In genomic region chr2:111747410-111748115, GRCh38 we compare ENCODE assay signal across 8 cellular contexts.
DNase-seq lines count a peak whose midpoint lies in the region; ATAC-seq and TF ChIP-seq lines count a peak whose summit lies in the region.
"Not testable (repeated sequence)": the region's sequence is repeated elsewhere in the genome, so short reads cannot be mapped to it uniquely, and the experiment has no call there.

No MANE protein-coding gene starts in this region.

- not testable (repeated sequence) for H3K27me3 ChIP-seq in Peyer's patch; liver (ENCODE audit: control insufficient read depth in 4 of 4, insufficient read depth in 4 of 4, low read length in 3 of 4); uterus

- H3K9ac ChIP-seq in liver (ENCODE audit: low read depth in 1 of 2, low read length in 2 of 2) = not testable (repeated sequence)

- not testable (repeated sequence) for H3K27ac ChIP-seq in Peyer's patch; liver (ENCODE audit: low read depth in 1 of 2, low read length in 2 of 2); uterus

- DNase-seq in Peyer's patch (peak in 2 of 3 donors; percentile 45 to 78), activated T-cell treated with anti-CD3 and anti-CD28 coated beads for 4 hours (peak; percentile 50), dermis blood vessel endothelial cell (peak; percentile 15), uterus (peak in 1 of 2 donors; percentile 21)
- peak; percentile 51 to 56 for DNase-seq in stimulated activated CD4-positive, alpha-beta T cell treated with anti-CD3 and anti-CD28 coated beads, Interleukin-1b, Interleukin-23, amount 100 ng/mL, for 4 hours (ENCODE audit: low read depth in 2 of 2)

- intact Hi-C loops in uterus (cut with DNase I; ENCODE audit: low total_unique reads) = not testable (repeated sequence)

- ATAC-seq in GM18520 (IDR thresholded peaks at IDR 0.05; ENCODE audit: unreplicated experiment) = peak; percentile 58
- peak; percentile 88 for ATAC-seq in HG02852 (IDR thresholded peaks at IDR 0.05; ENCODE audit: unreplicated experiment)

- TF ChIP-seq POLR2A in Peyer's patch (IDR thresholded peaks at IDR 0.05); uterus (IDR thresholded peaks at IDR 0.05): not testable (repeated sequence)

- H3K9me3 ChIP-seq in Peyer's patch; liver (ENCODE audit: control insufficient read depth in 4 of 4, low read length in 3 of 4); uterus: not testable (repeated sequence)

- H3K4me3 ChIP-seq in Peyer's patch; liver (ENCODE audit: low read depth in 1 of 3, low read length in 3 of 3); uterus: not testable (repeated sequence)

- peak in 5 of 6 experiments; percentile 10 to 54 (median 19) for TF ChIP-seq CTCF in Peyer's patch (IDR thresholded peaks at IDR 0.05)
- TF ChIP-seq CTCF in liver (IDR thresholded peaks at IDR 0.05; ENCODE audit: low read depth, low read length, missing input control) = peak; percentile 33
- TF ChIP-seq CTCF in uterus (IDR thresholded peaks at IDR 0.05) = peak in 3 of 4 experiments; percentile 11 to 33 (median 28)

- WGBS in liver = 18% methylated on average over 20 of the region's 23 CpGs

- not testable (repeated sequence) for H3K4me1 ChIP-seq in Peyer's patch; liver (ENCODE audit: control insufficient read depth in 4 of 4, insufficient read depth in 4 of 4, low read length in 3 of 4); uterus

- H3K36me3 ChIP-seq in Peyer's patch; liver (ENCODE audit: control insufficient read depth in 4 of 4, insufficient read depth in 3 of 4, low read depth in 1 of 4, low read length in 3 of 4); uterus: not testable (repeated sequence)

- peak; percentile 66 to 73 for TF ChIP-seq RAD21 in liver (IDR thresholded peaks at IDR 0.05)
